ENCODE assay signal across 6 cellular contexts in genomic region chr1:155967410-155968400, GRCh38. TPM values are rescaled to one million over a fixed set of nuclear protein-coding genes. Genes with fewer than 3 reads are reported as not detected.
DNase-seq lines count a peak whose midpoint lies in the region; ATAC-seq and TF ChIP-seq lines count a peak whose summit lies in the region.

No MANE protein-coding gene starts in this region.

- H3K27ac ChIP-seq in CD4-positive, alpha-beta T cell (ENCODE audit: low read depth, low read length): peak overlapping the region; percentile 82
- H3K27ac ChIP-seq in right lobe of liver: peak overlapping the region; percentile 3 to 73 (median 51)

- peak overlapping the region; percentile 81 for H3K4me3 Mint-ChIP-seq in CD4-positive, alpha-beta T cell
- H3K4me3 Mint-ChIP-seq in activated CD8-positive, alpha-beta T cell treated with anti-CD3 and anti-CD28 coated beads for 36 hours: peak overlapping the region; percentile 16

- peaks cover 87% of the 10 kb centered on the region for H3K36me3 Mint-ChIP-seq in CD4-positive, alpha-beta T cell (ENCODE audit: low read depth)
- H3K36me3 Mint-ChIP-seq in activated CD8-positive, alpha-beta T cell treated with anti-CD3 and anti-CD28 coated beads for 36 hours (ENCODE audit: low read depth): peaks cover 72% of the 10 kb centered on the region

- intact Hi-C loops in CD4-positive, alpha-beta T cell (cut with DNase I, micrococcal nuclease): loop anchor here (2.0 kb wide), 2 partner anchors 13 to 21 kb away; no protein-coding TSS in a partner anchor
- intact Hi-C loops in activated CD8-positive, alpha-beta T cell treated with anti-CD3 and anti-CD28 coated beads for 36 hours (cut with micrococcal nuclease): no loop called here
- intact Hi-C loops in right lobe of liver (cut with DNase I): no loop called here

- no peaks in the 10 kb centered on the region for H3K27me3 ChIP-seq in CD4-positive, alpha-beta T cell (ENCODE audit: control insufficient read depth, insufficient read depth, low read length)
- H3K27me3 ChIP-seq in right lobe of liver: no peaks in the 10 kb centered on the region

- H3K4me1 ChIP-seq in right lobe of liver: peaks cover 0 to 22% (median 5%) of the 10 kb centered on the region in 4 donors

- H3K9me3 Mint-ChIP-seq in CD4-positive, alpha-beta T cell: no peaks in the 10 kb centered on the region
- H3K9me3 Mint-ChIP-seq in activated CD8-positive, alpha-beta T cell treated with anti-CD3 and anti-CD28 coated beads for 36 hours: no peaks in the 10 kb centered on the region

- 57% methylated on average over 15 of the region's 19 CpGs for WGBS in right lobe of liver (ENCODE audit: insufficient coverage, low coverage, low lambda C conversion rate, missing lambda C conversion rate)

- H3K4me3 ChIP-seq in right lobe of liver: no peak overlapping the region

- no peak for TF ChIP-seq CTCF in CD4-positive, alpha-beta T cell (IDR thresholded peaks at IDR 0.05)
- TF ChIP-seq CTCF in activated CD8-positive, alpha-beta T cell treated with anti-CD3 and anti-CD28 coated beads for 36 hours (IDR thresholded peaks at IDR 0.05): no peak
- TF ChIP-seq CTCF in right lobe of liver (IDR thresholded peaks at IDR 0.05): no peak

- ATAC-seq in CD4-positive, alpha-beta T cell (ENCODE audit: poor library complexity): peak; percentile 74
- ATAC-seq in activated CD8-positive, alpha-beta T cell treated with anti-CD3 and anti-CD28 coated beads for 36 hours: peak; percentile 25
- ATAC-seq in right lobe of liver (peak; percentile 43 to 68 (median 58)), HG02759 (IDR thresholded peaks at IDR 0.05; ENCODE audit: unreplicated experiment) (no peak), HG03354 (IDR thresholded peaks at IDR 0.05; ENCODE audit: poor library complexity, severe bottlenecking, unreplicated experiment) (no peak)

- H3K9me3 ChIP-seq in CD4-positive, alpha-beta T cell (ENCODE audit: control insufficient read depth, low read length): no peaks in the 10 kb centered on the region
- H3K9me3 ChIP-seq in right lobe of liver: no peaks in the 10 kb centered on the region

- POLR2A ChIA-PET in CD4-positive, alpha-beta T cell (lab: Charles Lee): interaction anchor here (0.6 to 5.0 kb wide), 11 partner anchors 9 to 36 kb away, joined by 3 to 96 read pairs (median 4); partner anchors contain the start of genes ARHGEF2 and KHDC4
- POLR2A ChIA-PET in activated CD8-positive, alpha-beta T cell treated with anti-CD3 and anti-CD28 coated beads for 36 hours (lab: Charles Lee): interaction anchor here (0.9 to 8.2 kb wide), 9 partner anchors 10 to 53 kb away, joined by 3 to 49 read pairs (median 4); partner anchors contain the start of genes ARHGEF2, KHDC4 and RXFP4

- peak in 4 of 10 experiments; percentile 26 to 32 (median 30) for DNase-seq in CD4-positive, alpha-beta T cell
- peak; percentile 35 for DNase-seq in activated CD8-positive, alpha-beta T cell treated with anti-CD3 and anti-CD28 coated beads for 36 hours
- peak in 1 of 3 donors; percentile 62 for DNase-seq in right lobe of liver
- no peak for DNase-seq in effector CD4-positive, alpha-beta T cell

- CTCF ChIA-PET in CD4-positive, alpha-beta T cell (lab: Charles Lee): interaction anchor here (0.6 to 2.6 kb wide), 6 partner anchors 9 to 29 kb away, joined by 3 to 10 read pairs (median 4); partner anchors contain the start of gene ARHGEF2
- CTCF ChIA-PET in activated CD8-positive, alpha-beta T cell treated with anti-CD3 and anti-CD28 coated beads for 36 hours (lab: Charles Lee): interaction anchor here (0.6 to 4.5 kb wide), 11 partner anchors 9 to 99 kb away, joined by 3 to 30 read pairs (median 4); partner anchors contain the start of genes ARHGEF2 and KHDC4

- H3K36me3 ChIP-seq in right lobe of liver: peaks cover 0 to 18% (median 2%) of the 10 kb centered on the region in 4 donors

- peak overlapping the region; percentile 86 for H3K27ac Mint-ChIP-seq in CD4-positive, alpha-beta T cell
- H3K27ac Mint-ChIP-seq in activated CD8-positive, alpha-beta T cell treated with anti-CD3 and anti-CD28 coated beads for 36 hours: peak overlapping the region; percentile 88

- H3K27me3 Mint-ChIP-seq in CD4-positive, alpha-beta T cell: no peaks in the 10 kb centered on the region
- H3K27me3 Mint-ChIP-seq in activated CD8-positive, alpha-beta T cell treated with anti-CD3 and anti-CD28 coated beads for 36 hours: no peaks in the 10 kb centered on the region

- TF ChIP-seq POLR2A in right lobe of liver (IDR thresholded peaks at IDR 0.05): no peak

- peaks cover 60% of the 10 kb centered on the region for H3K4me1 Mint-ChIP-seq in CD4-positive, alpha-beta T cell (ENCODE audit: low read depth)
- H3K4me1 Mint-ChIP-seq in activated CD8-positive, alpha-beta T cell treated with anti-CD3 and anti-CD28 coated beads for 36 hours (ENCODE audit: low read depth): peaks cover 64% of the 10 kb centered on the region

RNA-seq across cellular contexts. Expression of gene ARHGEF2, which starts 10.6 kb away (rescaled TPM):
- total RNA-seq in CD4-positive, alpha-beta T cell: 10 to 100 TPM; 54.8 to 62.4 TPM
- 100 to 1,000 TPM; 147 to 150 TPM for total RNA-seq in activated CD8-positive, alpha-beta T cell treated with anti-CD3 and anti-CD28 coated beads for 36 hours
- total RNA-seq in right lobe of liver: 10 to 100 TPM in 4 of 6 experiments, 1 to 10 TPM in 2; 7.9 to 23.8 (median 13.1) TPM

RNA-seq across cellular contexts. Expression of gene RXFP4, which starts 26.3 kb away (rescaled TPM):
- not detected for total RNA-seq in CD4-positive, alpha-beta T cell
- total RNA-seq in activated CD8-positive, alpha-beta T cell treated with anti-CD3 and anti-CD28 coated beads for 36 hours: not detected
- not detected for total RNA-seq in right lobe of liver

RNA-seq across cellular contexts. Expression of gene KHDC4, which starts 33.5 kb away (rescaled TPM):
- total RNA-seq in CD4-positive, alpha-beta T cell: 10 to 100 TPM; 56.6 to 60.8 TPM
- total RNA-seq in activated CD8-positive, alpha-beta T cell treated with anti-CD3 and anti-CD28 coated beads for 36 hours: 10 to 100 TPM; 68.1 to 71.3 TPM
- 10 to 100 TPM; 14.1 to 19.0 (median 17.2) TPM for total RNA-seq in right lobe of liver

RNA-seq across cellular contexts. Expression of gene SSR2, which starts 53.0 kb away (rescaled TPM):
- total RNA-seq in CD4-positive, alpha-beta T cell: 100 to 1,000 TPM; 223 to 225 TPM
- total RNA-seq in activated CD8-positive, alpha-beta T cell treated with anti-CD3 and anti-CD28 coated beads for 36 hours: 100 to 1,000 TPM; 148 to 150 TPM
- 100 to 1,000 TPM in 4 of 6 experiments, 10 to 100 TPM in 2; 59.5 to 227 (median 103) TPM for total RNA-seq in right lobe of liver

RNA-seq across cellular contexts. Expression of gene RIT1, which starts 56.6 kb away (rescaled TPM):
- 10 to 100 TPM; 66.2 to 67.0 TPM for total RNA-seq in CD4-positive, alpha-beta T cell
- total RNA-seq in activated CD8-positive, alpha-beta T cell treated with anti-CD3 and anti-CD28 coated beads for 36 hours: 10 to 100 TPM; 21.6 to 24.1 TPM
- total RNA-seq in right lobe of liver: 10 to 100 TPM in 3 of 6 experiments, 1 to 10 TPM in 3; 4.9 to 28.3 (median 11.3) TPM

Comparison
In these comparisons a context has a peak if more than half of its experiments do, and no peak if none do; other contexts are left out.
1. ATAC-seq: peak in CD4-positive, alpha-beta T cell (single experiment), activated CD8-positive, alpha-beta T cell treated with anti-CD3 and anti-CD28 coated beads for 36 hours (single experiment) and right lobe of liver (4 of 4); none in HG02759 (single experiment) and HG03354 (single experiment).
2. intact Hi-C loops: an anchor here in CD4-positive, alpha-beta T cell (2.0 kb wide); none called in activated CD8-positive, alpha-beta T cell treated with anti-CD3 and anti-CD28 coated beads for 36 hours and right lobe of liver.